8 cellular contexts compared by ENCODE assay signal in the genomic region with DNA sequence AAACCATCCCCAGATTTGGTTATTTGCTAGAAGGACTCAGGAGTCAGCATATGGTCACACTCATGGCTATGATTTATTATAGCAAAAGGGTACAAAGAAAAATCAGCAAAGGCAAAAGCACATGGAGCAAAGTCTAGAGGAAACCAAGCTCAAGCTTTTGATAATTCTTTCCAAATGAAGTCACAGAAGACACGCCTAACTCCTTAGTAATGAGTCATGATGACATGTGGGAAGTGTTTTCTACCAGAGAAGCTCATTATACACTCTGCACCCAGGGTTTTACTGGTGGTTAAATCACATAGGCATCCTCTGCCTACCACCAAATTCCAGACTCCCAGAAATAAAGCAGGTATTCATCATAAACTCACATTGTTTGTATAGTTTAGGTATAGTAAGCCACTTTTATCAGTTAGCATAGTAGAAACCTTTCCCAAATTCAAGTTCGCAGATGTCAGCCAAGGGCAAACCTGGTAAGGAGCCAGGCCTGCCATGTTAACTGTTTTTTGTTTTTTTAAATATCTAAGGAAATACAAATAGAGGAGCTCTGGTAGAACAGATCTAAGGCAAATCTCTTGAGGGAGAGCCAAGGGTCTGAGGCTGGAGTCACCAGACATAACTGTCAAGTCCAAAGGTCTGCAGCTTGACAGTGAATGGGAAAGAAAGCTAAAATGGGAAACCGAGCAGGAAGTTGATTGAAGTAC. TPM values are rescaled to one million over a fixed set of nuclear protein-coding genes. Genes with fewer than 3 reads are reported as not detected.
DNase-seq lines count a peak whose midpoint lies in the region; TF ChIP-seq lines count a peak whose summit lies in the region.
"Had no signal": no experiment of that assay in that cellular context is flagged by ENCODE, and none has a peak within 500 bp of the region (broad histone marks: within the 10 kb centered on the region; RNA-seq: fewer than 3 reads in every experiment).

No MANE protein-coding gene starts in this region.

- DNase-seq in HS-27A (ENCODE audit: low read depth) (peak; percentile 87), amniotic stem cell (lab: John Stamatoyannopoulos, UW) (peak; percentile 72), hepatocyte (ENCODE audit: low spot score) (peak; percentile 76), tibial artery (no peak), activated gamma-delta T cell treated with Interleukin-2 at 50 U/mL for 16 hours (no peak), testis (no peak), GM10266 (ENCODE audit: extremely low spot score) (no peak)
- DNase-seq: NCI-H2171 had no signal

- no peaks in the 10 kb centered on the region for H4K20me1 ChIP-seq in hepatocyte (ENCODE audit: insufficient read depth, poor library complexity, severe bottlenecking)

- no peak for TF ChIP-seq POLR2A in testis (IDR thresholded peaks at IDR 0.05)

- H3K27me3 ChIP-seq in hepatocyte: no peaks in the 10 kb centered on the region
- no peaks in the 10 kb centered on the region for H3K27me3 ChIP-seq in tibial artery
- H3K27me3 ChIP-seq in testis: no peaks in the 10 kb centered on the region

- no peaks in the 10 kb centered on the region for H3K9me2 ChIP-seq in hepatocyte (replicated peaks; ENCODE audit: insufficient read depth)

- intact Hi-C loops in tibial artery (cut with DNase I; ENCODE audit: low total_unique reads): no loop called here
- intact Hi-C loops in testis (cut with DNase I; ENCODE audit: low total_unique reads): no loop called here

- H3K79me2 ChIP-seq in hepatocyte: no peaks in the 10 kb centered on the region

- peaks cover 14% of the 10 kb centered on the region for H3K4me1 ChIP-seq in hepatocyte (ENCODE audit: insufficient read depth)
- peaks cover 0 to 32% (median 13%) of the 10 kb centered on the region in 4 donors for H3K4me1 ChIP-seq in tibial artery
- H3K4me1 ChIP-seq in testis: no peaks in the 10 kb centered on the region

- no peaks in the 10 kb centered on the region for H3K36me3 ChIP-seq in hepatocyte (replicated peaks; ENCODE audit: insufficient read depth, low read depth)
- H3K36me3 ChIP-seq in tibial artery: no peaks in the 10 kb centered on the region
- H3K36me3 ChIP-seq in testis (ENCODE audit: low read depth, missing control alignments): no peaks in the 10 kb centered on the region

- TF ChIP-seq CTCF in hepatocyte (IDR thresholded peaks at IDR 0.05; ENCODE audit: poor library complexity) (no peak), tibial artery (IDR thresholded peaks at IDR 0.05) (no peak), testis (IDR thresholded peaks at IDR 0.05) (no peak), GM10266 (IDR thresholded peaks at IDR 0.05; ENCODE audit: control insufficient read depth, insufficient read depth, low read depth, missing control alignments) (no peak)

- H3K4me2 ChIP-seq in hepatocyte: peak overlapping the region; percentile 34

- H3K27ac ChIP-seq in hepatocyte: peak overlapping the region; percentile 97
- H3K27ac ChIP-seq in tibial artery: peak overlapping the region; percentile 61 to 71
- no peak overlapping the region for H3K27ac ChIP-seq in testis

- no peak overlapping the region for H3K4me3 ChIP-seq in hepatocyte
- no peak overlapping the region for H3K4me3 ChIP-seq in tibial artery
- H3K4me3 ChIP-seq in testis: no peak overlapping the region

- H3K9me3 ChIP-seq in hepatocyte (ENCODE audit: low read depth): no peaks in the 10 kb centered on the region
- no peaks in the 10 kb centered on the region for H3K9me3 ChIP-seq in tibial artery
- H3K9me3 ChIP-seq in testis: no peaks in the 10 kb centered on the region

- 72% methylated on average over 3 of the region's 3 CpGs for WGBS in hepatocyte (ENCODE audit: low lambda C conversion rate, missing lambda C conversion rate)
- WGBS in testis, 2 donors: 77 to 81% methylated on average over 3 of the region's 3 CpGs

- H2AFZ ChIP-seq in hepatocyte: no peak overlapping the region

RNA-seq across cellular contexts. Expression of gene HIBADH, which starts 15.4 kb away (rescaled TPM):
- total RNA-seq in hepatocyte (64.9 and 65.5 TPM in 2 replicates), testis (10 to 100 TPM; 69.9 to 77.4 TPM)
- polyA plus RNA-seq in hepatocyte (52.1 and 56.1 TPM in 2 replicates), testis (ENCODE audit: insufficient read depth, low read depth, low replicate concordance) (49.8 TPM)

Comparison
In these comparisons a context has a peak if more than half of its experiments do, and no peak if none do; other contexts are left out.
1. DNase-seq: peak in HS-27A (single experiment), amniotic stem cell (single experiment) and hepatocyte (single experiment); none in tibial artery (0 of 2), activated gamma-delta T cell treated with Interleukin-2 at 50 U/mL for 16 hours (single experiment), testis (single experiment) and GM10266 (single experiment).
2. H3K27ac ChIP-seq: peak in hepatocyte (single experiment) and tibial artery (2 of 2); none in testis (0 of 2).